ENCODE assay signal across 19 cellular contexts in genomic region chr5:58940446-58940845, GRCh38.
DNase-seq lines count a peak whose midpoint lies in the region; ATAC-seq, FAIRE-seq and TF ChIP-seq lines count a peak whose summit lies in the region.
"Had no signal": no experiment of that assay in that cellular context is flagged by ENCODE, and none has a peak within 500 bp of the region (broad histone marks: within the 10 kb centered on the region; RNA-seq: fewer than 3 reads in every experiment).

No MANE protein-coding gene starts in this region.

- H3F3A ChIP-seq in smooth muscle cell (ENCODE audit: low read depth), result no peaks in the 10 kb centered on the region

- FAIRE-seq in HTR-8/SVneo (lab: Jason Lieb, UNC), result no peak
- FAIRE-seq: keratinocyte had no signal

- H3K79me2 ChIP-seq in smooth muscle cell (ENCODE audit: low read depth), result no peaks in the 10 kb centered on the region

- peak overlapping the region; percentile 9 for H2AFZ ChIP-seq in smooth muscle cell (ENCODE audit: low read depth)

- peak overlapping the region; percentile 55 for H3K4me2 ChIP-seq in smooth muscle cell

- H3K9ac ChIP-seq in smooth muscle cell (ENCODE audit: low read depth), result peak overlapping the region; percentile 5

- H3K4me3 ChIP-seq in smooth muscle cell, result no peak overlapping the region
- H3K4me3 ChIP-seq: cardiac muscle cell had no signal

- no peaks in the 10 kb centered on the region for H3K27me3 ChIP-seq in smooth muscle cell (ENCODE audit: low read depth)
- H3K27me3 ChIP-seq: cardiac muscle cell had no signal

- no peak for TF ChIP-seq CTCF in smooth muscle cell (IDR thresholded peaks at IDR 0.05; ENCODE audit: borderline replicate concordance, insufficient read depth, poor library complexity, severe bottlenecking)

- no peaks in the 10 kb centered on the region for H3K4me1 ChIP-seq in smooth muscle cell (ENCODE audit: low read depth)

- DNase-seq in NCI-H2171 treated with DMSO at 0.1 percent for 48 hours (lab: John Stamatoyannopoulos, UW) (peak; percentile 9), NCI-H2171 (lab: John Stamatoyannopoulos, UW) (no peak), astrocyte of the hippocampus (ENCODE audit: low read depth, low spot score) (peak; percentile 48), foreskin melanocyte (peak; percentile 99), smooth muscle cell (lab: John Stamatoyannopoulos, UW; ENCODE audit: unreplicated experiment) (peak; percentile 4), NCI-H1694 treated with DMSO at 0.1 percent for 48 hours (lab: John Stamatoyannopoulos, UW) (no peak), HTR-8/SVneo (ENCODE audit: insufficient read length, low spot score) (no peak)
- DNase-seq: activated B cell treated with CpG ODN at 0.5 μM for 24 hours; activated naive CD4-positive, alpha-beta T cell treated with Interleukin-2 at 50 U/mL for 16 hours; effector memory CD8-positive, alpha-beta T cell; GDM1; KG1; NCI-H1436; stimulated activated CD4-positive, alpha-beta T cell treated with anti-CD3 and anti-CD28 coated beads, Interleukin-15, amount 100 ng/mL, for 24 hours; T-helper 1 cell had no signal

- WGBS in smooth muscle cell (ENCODE audit: low lambda C conversion rate), result 32% methylated on average over 2 of the region's 2 CpGs

- no peaks in the 10 kb centered on the region for H3K36me3 ChIP-seq in smooth muscle cell (ENCODE audit: low read depth)
- H3K36me3 ChIP-seq: cardiac muscle cell had no signal

- H3K27ac ChIP-seq in smooth muscle cell (ENCODE audit: low read depth), result peak overlapping the region; percentile 72
- H3K27ac ChIP-seq: cardiac muscle cell had no signal

- no peaks in the 10 kb centered on the region for H4K20me1 ChIP-seq in smooth muscle cell (ENCODE audit: low read depth)

- no peak for ATAC-seq in GM18909 (IDR thresholded peaks at IDR 0.05; ENCODE audit: poor library complexity, unreplicated experiment)
- ATAC-seq: effector memory CD8-positive, alpha-beta T cell; Panc1 had no signal

- H3K9me3 ChIP-seq in smooth muscle cell (replicated peaks; ENCODE audit: low read depth), result no peaks in the 10 kb centered on the region

Comparison
In these comparisons a context has a peak if more than half of its experiments do, and no peak if none do; other contexts are left out.
1. DNase-seq: peak in NCI-H2171 treated with DMSO at 0.1 percent for 48 hours (single experiment), astrocyte of the hippocampus (single experiment), foreskin melanocyte (single experiment) and smooth muscle cell (single experiment); none in NCI-H2171 (single experiment), NCI-H1694 treated with DMSO at 0.1 percent for 48 hours (single experiment) and HTR-8/SVneo (single experiment).